Comparison of ENCODE assay signal across 16 cellular contexts in genomic region chr15:74367296-74367854, GRCh38. TPM values are rescaled to one million over a fixed set of nuclear protein-coding genes. Genes with fewer than 3 reads are reported as not detected.
DNase-seq lines count a peak whose midpoint lies in the region; ATAC-seq, FAIRE-seq and TF ChIP-seq lines count a peak whose summit lies in the region.
"Had no signal": no experiment of that assay in that cellular context is flagged by ENCODE, and none has a peak within 500 bp of the region (broad histone marks: within the 10 kb centered on the region; RNA-seq: fewer than 3 reads in every experiment).

Gene CYP11A1, minus strand, starts transcription at chr15:74367646. Its CDS starts 61 bp downstream, at chr15:74367585.

- no peak within 1 kb of the TSS for H4K8ac ChIP-seq in H9 (replicated peaks; ENCODE audit: insufficient read length, low read depth, low read length)
- H4K8ac ChIP-seq in neuronal stem cell (ENCODE audit: low read depth, low read length), result no peak within 1 kb of the TSS

- no peak within 1 kb of the TSS for H3K4me3 ChIP-seq in CD4-positive, CD25-positive, alpha-beta regulatory T cell (ENCODE audit: low read depth, low read length)
- H3K4me3 ChIP-seq in coronary artery (peak within 1 kb of the TSS; percentile 81), neuronal stem cell (ENCODE audit: low read length in 2 of 2) (peak within 1 kb of the TSS in 1 of 2 donors; percentile 33)
- H3K4me3 ChIP-seq: BLaER1 had no signal

- H2BK20ac ChIP-seq in H9 (ENCODE audit: low read depth, low read length, poor library complexity, severe bottlenecking), result no peak within 1 kb of the TSS

- H3K27ac ChIP-seq in CD4-positive, CD25-positive, alpha-beta regulatory T cell (ENCODE audit: insufficient read depth, low read length, poor library complexity, severe bottlenecking), result no peak within 1 kb of the TSS
- H3K27ac ChIP-seq in H9 (ENCODE audit: insufficient read length, low read depth, low read length) (no peak within 1 kb of the TSS), coronary artery (no peak within 1 kb of the TSS), neuronal stem cell (replicated peaks; ENCODE audit: low read length) (no peak within 1 kb of the TSS)
- H3K27ac ChIP-seq: BLaER1, KMS-11 had no signal

- peaks cover 76% of the 10 kb centered on the region for H3K27me3 Mint-ChIP-seq in CD4-positive, CD25-positive, alpha-beta regulatory T cell
- H3K27me3 Mint-ChIP-seq in H9 (ENCODE audit: low read depth), result peaks cover 52% of the 10 kb centered on the region

- no peak within 1 kb of the TSS for H3K4ac ChIP-seq in H9 (ENCODE audit: low read depth, low read length)
- no peak within 1 kb of the TSS for H3K4ac ChIP-seq in neuronal stem cell (ENCODE audit: low read length)

- H2BK12ac ChIP-seq in H9 (ENCODE audit: insufficient read length, low read depth, low read length), result no peak within 1 kb of the TSS
- H2BK12ac ChIP-seq in neuronal stem cell (ENCODE audit: low read length), result no peak within 1 kb of the TSS

- H3K4me2 ChIP-seq in H9 (ENCODE audit: insufficient read depth, insufficient read length, low read length), result peak within 1 kb of the TSS; percentile 22
- no peak within 1 kb of the TSS for H3K4me2 ChIP-seq in neuronal stem cell (ENCODE audit: insufficient read depth, low read length, poor library complexity, severe bottlenecking)
- H3K4me2 ChIP-seq: BLaER1, KMS-11 had no signal

- H3K79me2 ChIP-seq in H9 (ENCODE audit: insufficient read depth, low read length), result no peaks in the 10 kb centered on the region

- H3T11ph ChIP-seq in H9 (ENCODE audit: low read length), result no peak within 1 kb of the TSS

- H2BK15ac ChIP-seq in H9 (ENCODE audit: low read depth, low read length) (no peak within 1 kb of the TSS), neuronal stem cell (ENCODE audit: low read length) (peak within 1 kb of the TSS; percentile 41)

- H3K9me3 ChIP-seq in CD4-positive, CD25-positive, alpha-beta regulatory T cell (ENCODE audit: control insufficient read depth in 2 of 2, low read length in 2 of 2), result no peaks in the 10 kb centered on the region
- H3K9me3 ChIP-seq in H9 (ENCODE audit: control insufficient read depth, low read depth, low read length) (no peaks in the 10 kb centered on the region), neuronal stem cell (replicated peaks in 1 of 2; ENCODE audit: control insufficient read depth in 2 of 2, insufficient read depth in 1 of 2, low read depth in 1 of 2, low read length in 2 of 2) (no peaks in the 10 kb centered on the region)
- H3K9me3 ChIP-seq: BLaER1 had no signal

- H2AK5ac ChIP-seq in H9 (ENCODE audit: insufficient read length, low read length) (no peak within 1 kb of the TSS), neuronal stem cell (ENCODE audit: low read depth, low read length) (peak within 1 kb of the TSS; percentile 72)

- H4K91ac ChIP-seq in H9 (ENCODE audit: insufficient read length, low read depth, low read length) (no peak within 1 kb of the TSS), neuronal stem cell (ENCODE audit: low read depth, low read length, poor library complexity) (peak within 1 kb of the TSS; percentile 42)

- H3K23ac ChIP-seq in H9 (ENCODE audit: insufficient read length, low read depth, low read length) (no peak within 1 kb of the TSS), neuronal stem cell (ENCODE audit: low read depth, low read length, poor library complexity) (peak within 1 kb of the TSS; percentile 29)

- H4K5ac ChIP-seq in H9 (ENCODE audit: insufficient read length, low read depth, low read length), result no peak within 1 kb of the TSS

- H3K4me1 ChIP-seq in CD4-positive, CD25-positive, alpha-beta regulatory T cell (ENCODE audit: control insufficient read depth, insufficient read depth, low read length, poor library complexity, severe bottlenecking), result peaks cover 7% of the 10 kb centered on the region
- H3K4me1 ChIP-seq in H9 (ENCODE audit: insufficient read depth, low read length) (peaks cover 2% of the 10 kb centered on the region; the same call in 1 of the 2 replicates), neuronal stem cell (ENCODE audit: control insufficient read depth in 2 of 2, insufficient read depth in 1 of 2, low read depth in 1 of 2, low read length in 2 of 2) (peaks cover 0 to 7% of the 10 kb centered on the region in 2 donors)
- H3K4me1 ChIP-seq: BLaER1 had no signal

- peaks cover 0 to 6% (median 0%) of the 10 kb centered on the region in 4 donors for H3K4me1 Mint-ChIP-seq in CD4-positive, CD25-positive, alpha-beta regulatory T cell
- H3K4me1 Mint-ChIP-seq in H9, result peaks cover 16 to 19% of the 10 kb centered on the region in 2 experiments

- no CpG with 5 or more reads among the region's 12 CpGs for WGBS in H9 (ENCODE audit: extremely low coverage, insufficient read length, low lambda C conversion rate)
- WGBS in neuronal stem cell (ENCODE audit: extremely low coverage in 2 of 2, insufficient read length in 2 of 2, insufficient replicate concordance in 1 of 2), 2 donors, result no CpG with 5 or more reads among the region's 12 CpGs

- H3K36me3 ChIP-seq in CD4-positive, CD25-positive, alpha-beta regulatory T cell (ENCODE audit: control insufficient read depth, insufficient read depth, low read length), result no peaks in the 10 kb centered on the region
- H3K36me3 ChIP-seq in neuronal stem cell (replicated peaks in 1 of 2; ENCODE audit: control insufficient read depth in 2 of 2, insufficient read depth in 2 of 2, low read length in 2 of 2), result no peaks in the 10 kb centered on the region
- H3K36me3 ChIP-seq: BLaER1 had no signal

- H3K9ac ChIP-seq in H9 (ENCODE audit: extremely low read depth, insufficient read length, low read length) (no peak within 1 kb of the TSS), neuronal stem cell (ENCODE audit: low read depth, low read length, poor library complexity) (peak within 1 kb of the TSS; percentile 54)
- H3K9ac ChIP-seq: BLaER1, KMS-11 had no signal

- H3K36me3 Mint-ChIP-seq in CD4-positive, CD25-positive, alpha-beta regulatory T cell, result no peaks in the 10 kb centered on the region
- H3K36me3 Mint-ChIP-seq in H9 (ENCODE audit: insufficient read depth in 1 of 3, low read depth in 3 of 3), result 0 out of 7 replicates have a peak, but pooled peaks cover 0 to 2% (median 0%) of the 10 kb centered on the region in 3 experiments

- H3K79me1 ChIP-seq in H9 (ENCODE audit: insufficient read depth, low read depth, low read length, poor library complexity, severe bottlenecking) (no peaks in the 10 kb centered on the region), neuronal stem cell (ENCODE audit: low read depth, low read length) (no peaks in the 10 kb centered on the region)

- peak within 1 kb of the TSS in 1 of 3 donors; percentile 77 for H3K27ac Mint-ChIP-seq in CD4-positive, CD25-positive, alpha-beta regulatory T cell
- H3K27ac Mint-ChIP-seq in H9, result no peak within 1 kb of the TSS

- H3K23me2 ChIP-seq in H9 (ENCODE audit: insufficient read length, low read depth, low read length, poor library complexity, severe bottlenecking), result peaks cover 18% of the 10 kb centered on the region

- no peak within 1 kb of the TSS for H2AFZ ChIP-seq in H9 (ENCODE audit: low read length)
- no peak within 1 kb of the TSS for H2AFZ ChIP-seq in neuronal stem cell (ENCODE audit: low read length)

- H4K20me1 ChIP-seq in H9 (ENCODE audit: control insufficient read depth, insufficient read depth, insufficient read length), result no peaks in the 10 kb centered on the region
- H4K20me1 ChIP-seq: BLaER1 had no signal

- H3K18ac ChIP-seq in H9 (ENCODE audit: insufficient read length, low read depth, low read length) (no peak within 1 kb of the TSS), neuronal stem cell (ENCODE audit: low read length) (no peak within 1 kb of the TSS)

- no peaks in the 10 kb centered on the region for H3K9me3 Mint-ChIP-seq in CD4-positive, CD25-positive, alpha-beta regulatory T cell
- H3K9me3 Mint-ChIP-seq in H9, result no peaks in the 10 kb centered on the region

- H2BK5ac ChIP-seq in H9 (ENCODE audit: insufficient read length, low read length) (no peak within 1 kb of the TSS), neuronal stem cell (ENCODE audit: low read length) (peak within 1 kb of the TSS; percentile 27)

- no peak for DNase-seq in CD4-positive, CD25-positive, alpha-beta regulatory T cell
- no peak for DNase-seq in H9
- peak; percentile 69 for DNase-seq in coronary artery (ENCODE audit: low spot score)
- no peak for DNase-seq in neuronal stem cell (ENCODE audit: low spot score)
- no peak for DNase-seq in HTR-8/SVneo (ENCODE audit: insufficient read length, low spot score)
- DNase-seq in NCI-H187 treated with DMSO at 0.1 percent for 48 hours (lab: John Stamatoyannopoulos, UW), result no peak
- DNase-seq in left lobe of liver (ENCODE audit: low spot score), result no peak
- DNase-seq: anterior cingulate cortex, DND-41, dorsolateral prefrontal cortex, NCI-H1694, NCI-H82, Right ventricle myocardium superior had no signal

- H2BK120ac ChIP-seq in H9 (ENCODE audit: low read depth, low read length, poor library complexity, severe bottlenecking), result no peak within 1 kb of the TSS
- no peak within 1 kb of the TSS for H2BK120ac ChIP-seq in neuronal stem cell (ENCODE audit: low read depth, low read length)

- H3K56ac ChIP-seq in H9 (ENCODE audit: insufficient read length, low read depth, low read length), result no peak within 1 kb of the TSS

- no peak for FAIRE-seq in HTR-8/SVneo (lab: Jason Lieb, UNC)

- H3K27me3 ChIP-seq in CD4-positive, CD25-positive, alpha-beta regulatory T cell (ENCODE audit: control insufficient read depth, insufficient read depth, low read length), result peaks cover 24% of the 10 kb centered on the region
- H3K27me3 ChIP-seq in H9 (ENCODE audit: insufficient read depth, low read length) (no peaks in the 10 kb centered on the region; the same call in 1 of the 2 replicates), neuronal stem cell (ENCODE audit: control insufficient read depth in 3 of 3, insufficient read depth in 3 of 3, low read depth in 1 of 3, low read length in 3 of 3) (peaks cover 0 to 92% (median 20%) of the 10 kb centered on the region in 3 experiments)
- H3K27me3 ChIP-seq: BLaER1 had no signal

- TF ChIP-seq CTCF in H9 (conservative IDR thresholded peaks at IDR 0.05) (no peak), coronary artery (IDR thresholded peaks at IDR 0.05) (no peak)

- ATAC-seq in CD4-positive, CD25-positive, alpha-beta regulatory T cell (ENCODE audit: low read depth in 2 of 2), result no peak
- ATAC-seq in left lobe of liver, result no peak
- no peak for ATAC-seq in HG03175 (IDR thresholded peaks at IDR 0.05; ENCODE audit: unreplicated experiment)

- H3K4me3 Mint-ChIP-seq in CD4-positive, CD25-positive, alpha-beta regulatory T cell, result peak within 1 kb of the TSS; percentile 15 to 59 (median 54)
- H3K4me3 Mint-ChIP-seq in H9, result peak within 1 kb of the TSS; percentile 24 to 38; a peak in 3 of 5 replicates

- H3K14ac ChIP-seq in H9 (ENCODE audit: insufficient read depth, low read length) (no peak within 1 kb of the TSS), neuronal stem cell (ENCODE audit: low read length) (no peak within 1 kb of the TSS)

RNA-seq across cellular contexts. Expression of gene CYP11A1, which starts in this region (rescaled TPM):
- total RNA-seq in CD4-positive, CD25-positive, alpha-beta regulatory T cell, result not detected
- not detected for polyA plus RNA-seq in CD4-positive, CD25-positive, alpha-beta regulatory T cell
- 1.7 and 2.3 TPM in 2 replicates for total RNA-seq in H9 (2021)
- polyA plus RNA-seq in neuronal stem cell (2013, experiment 1 of 2), result 0.77 TPM
- polyA plus RNA-seq in neuronal stem cell (2013, experiment 2 of 2), result 0.80 TPM
- total RNA-seq in left lobe of liver, result 3.0 TPM
